Comparison of ENCODE assay signal across 22 cellular contexts in genomic region chr1:46522969-46523320, GRCh38. TPM values are rescaled to one million over a fixed set of nuclear protein-coding genes. Genes with fewer than 3 reads are reported as not detected.
DNase-seq lines count a peak whose midpoint lies in the region; ATAC-seq, FAIRE-seq and TF ChIP-seq lines count a peak whose summit lies in the region.
"Had no signal": no experiment of that assay in that cellular context is flagged by ENCODE, and none has a peak within 500 bp of the region (broad histone marks: within the 10 kb centered on the region; RNA-seq: fewer than 3 reads in every experiment).

No MANE protein-coding gene starts in this region.

- no peak for TF ChIP-seq CTCF in PC-9 (conservative IDR thresholded peaks at IDR 0.05)
- TF ChIP-seq CTCF in endothelial cell of umbilical vein (IDR thresholded peaks at IDR 0.05; ENCODE audit: extremely low read depth in 1 of 2, insufficient read depth in 1 of 2, low read depth in 1 of 2, low read length in 2 of 2) = no peak
- TF ChIP-seq CTCF in smooth muscle cell (IDR thresholded peaks at IDR 0.05; ENCODE audit: borderline replicate concordance, insufficient read depth, poor library complexity, severe bottlenecking) = no peak

- H2AFZ ChIP-seq in GM23248 (no peak overlapping the region), PC-9 (no peak overlapping the region), endothelial cell of umbilical vein (ENCODE audit: low read depth, low read length) (no peak overlapping the region), smooth muscle cell (ENCODE audit: low read depth) (no peak overlapping the region)

- no peaks in the 10 kb centered on the region for H3K79me2 ChIP-seq in GM23248 (ENCODE audit: insufficient read depth)
- H3K79me2 ChIP-seq in PC-9 (ENCODE audit: low read depth) = no peaks in the 10 kb centered on the region
- H3K79me2 ChIP-seq in endothelial cell of umbilical vein (ENCODE audit: control insufficient read depth, insufficient read depth, low read length) = no peaks in the 10 kb centered on the region
- no peaks in the 10 kb centered on the region for H3K79me2 ChIP-seq in smooth muscle cell (ENCODE audit: low read depth)

- intact Hi-C loops in PC-9 (cut with micrococcal nuclease; ENCODE audit: unreplicated experiment) (loop anchor here (5.0 kb wide), 1 partner anchor 191 kb away; no protein-coding TSS in a partner anchor), endothelial cell of umbilical vein (cut with micrococcal nuclease) (no loop called here)

- H3K4me1 ChIP-seq in GM23248 (ENCODE audit: insufficient read depth) (peaks cover 34% of the 10 kb centered on the region), PC-9 (replicated peaks; ENCODE audit: insufficient read depth) (peaks cover 65% of the 10 kb centered on the region), endothelial cell of umbilical vein (ENCODE audit: control insufficient read depth, extremely low read depth, insufficient read depth, low read length) (no peaks in the 10 kb centered on the region), smooth muscle cell (ENCODE audit: low read depth) (peaks cover 35% of the 10 kb centered on the region)
- H3K4me1 ChIP-seq: uterus had no signal

- no peak for DNase-seq in GM23248
- DNase-seq in PC-9 = no peak
- no peak for DNase-seq in endothelial cell of umbilical vein (ENCODE audit: low read depth, low spot score)
- no peak for DNase-seq in smooth muscle cell (lab: John Stamatoyannopoulos, UW; ENCODE audit: unreplicated experiment)
- DNase-seq in NCI-H2227 treated with DMSO at 0.1 percent for 48 hours (lab: John Stamatoyannopoulos, UW) = no peak
- no peak for DNase-seq in GM03348 (ENCODE audit: low spot score)
- DNase-seq: activated CD4-positive, CD25-positive, alpha-beta regulatory T cell treated with anti-CD3 and anti-CD28 coated beads, Interleukin-2, amount 50 U/mL, for 72 hours; DMS 273 treated with DMSO at 0.1 percent for 48 hours; effector CD8-positive, alpha-beta T cell; MM.1S; NCI-H146; NCI-H69 had no signal

- H4K20me1 ChIP-seq in GM23248 (ENCODE audit: insufficient read depth) = no peaks in the 10 kb centered on the region
- no peaks in the 10 kb centered on the region for H4K20me1 ChIP-seq in PC-9 (ENCODE audit: insufficient read depth)
- no peaks in the 10 kb centered on the region for H4K20me1 ChIP-seq in endothelial cell of umbilical vein (replicated peaks; ENCODE audit: control insufficient read depth, extremely low read depth, insufficient read depth, low read length)
- no peaks in the 10 kb centered on the region for H4K20me1 ChIP-seq in smooth muscle cell (ENCODE audit: low read depth)

- BruUV-seq in PC-9 (replicated peaks; lab: Mats Ljungman, UMichigan) = no TSS peak
- no TSS peak for BruUV-seq in endothelial cell of umbilical vein (replicated peaks; lab: Mats Ljungman, UMichigan)

- peak overlapping the region; percentile 20 for H3K4me2 ChIP-seq in GM23248 (ENCODE audit: unreplicated experiment)
- peak overlapping the region; percentile 80 for H3K4me2 ChIP-seq in PC-9
- H3K4me2 ChIP-seq in endothelial cell of umbilical vein (ENCODE audit: insufficient read depth, low read length) = no peak overlapping the region
- H3K4me2 ChIP-seq in smooth muscle cell = peak overlapping the region; percentile 11

- H3K9me1 ChIP-seq in endothelial cell of umbilical vein (replicated peaks; ENCODE audit: control insufficient read depth, extremely low read depth, insufficient read depth, low read length) = no peaks in the 10 kb centered on the region

- H3K9me3 ChIP-seq in GM23248 (ENCODE audit: low read depth) (no peaks in the 10 kb centered on the region), PC-9 (ENCODE audit: insufficient read depth, low read depth) (no peaks in the 10 kb centered on the region), endothelial cell of umbilical vein (replicated peaks; ENCODE audit: control insufficient read depth, insufficient read depth, low read length) (no peaks in the 10 kb centered on the region), smooth muscle cell (replicated peaks; ENCODE audit: low read depth) (no peaks in the 10 kb centered on the region)
- H3K9me3 ChIP-seq: uterus had no signal

- H3K9ac ChIP-seq in GM23248 (peak overlapping the region; percentile 50), endothelial cell of umbilical vein (replicated peaks; ENCODE audit: extremely low read depth, insufficient read depth, low read length) (no peak overlapping the region), smooth muscle cell (ENCODE audit: low read depth) (no peak overlapping the region)

- H3K27ac ChIP-seq in GM23248 = peak overlapping the region; percentile 69
- peak overlapping the region; percentile 65 for H3K27ac ChIP-seq in PC-9
- H3K27ac ChIP-seq in endothelial cell of umbilical vein (ENCODE audit: insufficient read depth, low read depth, low read length) = no peak overlapping the region
- no peak overlapping the region for H3K27ac ChIP-seq in smooth muscle cell (ENCODE audit: low read depth)
- H3K27ac ChIP-seq: uterus had no signal

- FAIRE-seq in endothelial cell of umbilical vein (lab: Jason Lieb, UNC) = no peak
- FAIRE-seq: G401.6, H54 had no signal

- no peak for ATAC-seq in HG02885 (IDR thresholded peaks at IDR 0.05; ENCODE audit: poor library complexity, unreplicated experiment)

- H3K9me2 ChIP-seq in GM23248 (ENCODE audit: insufficient read depth) (no peaks in the 10 kb centered on the region), PC-9 (ENCODE audit: insufficient read depth) (no peaks in the 10 kb centered on the region)

- dilution Hi-C loops in endothelial cell of umbilical vein (cut with MboI; ENCODE audit: extremely low pct_ligation_motif_present, low sequenced_read_pairs) = no loop called here

- in situ Hi-C loops in GM23248 (cut with MboI) = loop anchor here (10.0 kb wide), 1 partner anchor 48 kb away; no protein-coding TSS in a partner anchor

- H3F3A ChIP-seq in GM23248 (ENCODE audit: insufficient read depth) (peaks cover 24% of the 10 kb centered on the region; the same call in 1 of the 2 replicates), PC-9 (ENCODE audit: insufficient read depth, low read depth) (peaks cover 38% of the 10 kb centered on the region), smooth muscle cell (ENCODE audit: low read depth) (peaks cover 4% of the 10 kb centered on the region)

- H3K4me3 ChIP-seq in GM23248 = 0 out of 2 replicates have a peak overlapping the region, but pooled peaks have one; percentile 19
- H3K4me3 ChIP-seq in PC-9 = no peak overlapping the region
- no peak overlapping the region for H3K4me3 ChIP-seq in endothelial cell of umbilical vein (replicated peaks in 1 of 3; ENCODE audit: insufficient read depth in 1 of 3, low read depth in 1 of 3, low read length in 3 of 3)
- no peak overlapping the region for H3K4me3 ChIP-seq in smooth muscle cell
- H3K4me3 ChIP-seq: uterus had no signal

- H3K27me3 ChIP-seq in GM23248 (replicated peaks; ENCODE audit: insufficient read depth) = no peaks in the 10 kb centered on the region
- no peaks in the 10 kb centered on the region for H3K27me3 ChIP-seq in PC-9 (ENCODE audit: insufficient read depth, low read depth)
- H3K27me3 ChIP-seq in endothelial cell of umbilical vein (ENCODE audit: control insufficient read depth in 2 of 2, insufficient read depth in 2 of 2, low read length in 2 of 2) = peaks cover 46 to 49% of the 10 kb centered on the region in 2 experiments
- H3K27me3 ChIP-seq in smooth muscle cell (ENCODE audit: low read depth) = peaks cover 42% of the 10 kb centered on the region
- H3K27me3 ChIP-seq: uterus had no signal

- no peak for TF ChIP-seq POLR2A in endothelial cell of umbilical vein (IDR thresholded peaks at IDR 0.05; ENCODE audit: low read depth, low read length)

- CTCF ChIA-PET in PC-9 (lab: Charles Lee) = interaction anchor here (1.0 kb wide), 1 partner anchor 35 kb away, joined by 3 read pairs; no protein-coding TSS in a partner anchor
- CTCF ChIA-PET in endothelial cell of umbilical vein (lab: Charles Lee) = interaction anchor here (1.2 to 3.2 kb wide), 7 partner anchors 10 to 116 kb away, joined by 3 to 16 read pairs (median 6); no protein-coding TSS in a partner anchor

- whole genome bisulfite sequencing in GM23248 (ENCODE audit: low coverage in 1 of 2, low lambda C conversion rate in 2 of 2, missing lambda C conversion rate in 2 of 2), 2 experiments = 74 to 76% methylated on average over 13 of the region's 13 CpGs
- WGBS in smooth muscle cell (ENCODE audit: low lambda C conversion rate) = 58% methylated on average over 13 of the region's 13 CpGs

- POLR2A ChIA-PET in PC-9 (lab: Charles Lee; ENCODE audit: unreplicated experiment) = interaction anchor here (0.6 to 0.7 kb wide), 2 partner anchors 78 to 88 kb away, joined by 4 to 8 read pairs; no protein-coding TSS in a partner anchor
- POLR2A ChIA-PET in endothelial cell of umbilical vein (lab: Charles Lee) = no interaction called here

- H3K36me3 ChIP-seq in GM23248 (ENCODE audit: low read depth) = no peaks in the 10 kb centered on the region
- no peaks in the 10 kb centered on the region for H3K36me3 ChIP-seq in PC-9 (ENCODE audit: low read depth)
- H3K36me3 ChIP-seq in endothelial cell of umbilical vein (ENCODE audit: control insufficient read depth in 2 of 2, extremely low read depth in 1 of 2, insufficient read depth in 2 of 2, low read length in 2 of 2) = no peaks in the 10 kb centered on the region
- no peaks in the 10 kb centered on the region for H3K36me3 ChIP-seq in smooth muscle cell (ENCODE audit: low read depth)
- H3K36me3 ChIP-seq: uterus had no signal

RNA-seq across cellular contexts. Expression of gene KNCN, which starts 28.5 kb away (rescaled TPM):
- total RNA-seq in GM23248 (2014; rRNA removed; shearing (Covaris generic)) = not detected in 2 replicates
- polyA plus RNA-seq in GM23248 (2016; fragmentation: Nextera tagmentation; extraction: Ambion mirVana) (not detected in 2 replicates), endothelial cell of umbilical vein (not detected in 2 replicates), smooth muscle cell (not detected in 2 replicates)
- total RNA-seq in PC-9 (2021) (not detected in 2 replicates), endothelial cell of umbilical vein (not detected in 2 replicates), smooth muscle cell (not detected in 2 replicates)
- polyA plus RNA-seq in endothelial cell of umbilical vein (2011; cell fraction: cytosol; rRNA removed) = not detected in 2 replicates
- not detected in 2 replicates for polyA plus RNA-seq in endothelial cell of umbilical vein (2011; cell fraction: nucleus; rRNA removed)
- not detected in 2 replicates for polyA plus RNA-seq in endothelial cell of umbilical vein (2012)
- not detected in 2 replicates for polyA minus RNA-seq in endothelial cell of umbilical vein
- not detected for polyA minus RNA-seq in endothelial cell of umbilical vein (2011; cell fraction: cytosol; rRNA and poly(A)+ RNA removed)
- polyA minus RNA-seq in endothelial cell of umbilical vein (2011; cell fraction: nucleus; rRNA and poly(A)+ RNA removed) = not detected in 2 replicates
- total RNA-seq: activated CD8-positive, alpha-beta memory T cell treated with anti-CD3 and anti-CD28 coated beads, Interleukin-2, amount 10 ng/mL, durations not matched to agents 7 days and 5 days; activated naive CD8-positive, alpha-beta T cell treated with anti-CD3 and anti-CD28 coated beads for 36 hours; CD4-positive, CD25-positive, alpha-beta regulatory T cell; myocyte; occipital lobe; right cardiac atrium; uterus had no signal
- polyA plus RNA-seq: CD4-positive, CD25-positive, alpha-beta regulatory T cell; right cardiac atrium had no signal

RNA-seq across cellular contexts. Expression of gene DMBX1, which starts 33.3 kb away (rescaled TPM):
- total RNA-seq in GM23248 (2014; rRNA removed; shearing (Covaris generic)) = not detected in 2 replicates
- not detected in 2 replicates for polyA plus RNA-seq in GM23248 (2016; fragmentation: Nextera tagmentation; extraction: Ambion mirVana)
- 0.79 and 1.0 TPM in 2 replicates for total RNA-seq in PC-9 (2021)
- not detected in 2 replicates for total RNA-seq in endothelial cell of umbilical vein
- not detected in 2 replicates for polyA plus RNA-seq in endothelial cell of umbilical vein
- not detected in 2 replicates for polyA plus RNA-seq in endothelial cell of umbilical vein (2011; cell fraction: cytosol; rRNA removed)
- not detected in 2 replicates for polyA plus RNA-seq in endothelial cell of umbilical vein (2011; cell fraction: nucleus; rRNA removed)
- polyA plus RNA-seq in endothelial cell of umbilical vein (2012) = not detected in 2 replicates
- polyA minus RNA-seq in endothelial cell of umbilical vein = 0.51 and 0.62 TPM in 2 replicates
- 1.2 TPM for polyA minus RNA-seq in endothelial cell of umbilical vein (2011; cell fraction: cytosol; rRNA and poly(A)+ RNA removed)
- not detected in 2 replicates for polyA minus RNA-seq in endothelial cell of umbilical vein (2011; cell fraction: nucleus; rRNA and poly(A)+ RNA removed)
- not detected in 2 replicates for total RNA-seq in smooth muscle cell
- polyA plus RNA-seq in smooth muscle cell = not detected in 2 replicates
- total RNA-seq: activated naive CD8-positive, alpha-beta T cell treated with anti-CD3 and anti-CD28 coated beads for 36 hours; CD4-positive, CD25-positive, alpha-beta regulatory T cell; myocyte; occipital lobe; right cardiac atrium had no signal
- polyA plus RNA-seq: CD4-positive, CD25-positive, alpha-beta regulatory T cell; right cardiac atrium had no signal

Comparison
In these comparisons a context has a peak if more than half of its experiments do, and no peak if none do; other contexts are left out.
1. H3K27ac ChIP-seq: peak in GM23248 (single experiment) and PC-9 (single experiment); none in endothelial cell of umbilical vein (single experiment) and smooth muscle cell (single experiment).